Comparison of ENCODE assay signal across 10 cellular contexts in the genomic region with DNA sequence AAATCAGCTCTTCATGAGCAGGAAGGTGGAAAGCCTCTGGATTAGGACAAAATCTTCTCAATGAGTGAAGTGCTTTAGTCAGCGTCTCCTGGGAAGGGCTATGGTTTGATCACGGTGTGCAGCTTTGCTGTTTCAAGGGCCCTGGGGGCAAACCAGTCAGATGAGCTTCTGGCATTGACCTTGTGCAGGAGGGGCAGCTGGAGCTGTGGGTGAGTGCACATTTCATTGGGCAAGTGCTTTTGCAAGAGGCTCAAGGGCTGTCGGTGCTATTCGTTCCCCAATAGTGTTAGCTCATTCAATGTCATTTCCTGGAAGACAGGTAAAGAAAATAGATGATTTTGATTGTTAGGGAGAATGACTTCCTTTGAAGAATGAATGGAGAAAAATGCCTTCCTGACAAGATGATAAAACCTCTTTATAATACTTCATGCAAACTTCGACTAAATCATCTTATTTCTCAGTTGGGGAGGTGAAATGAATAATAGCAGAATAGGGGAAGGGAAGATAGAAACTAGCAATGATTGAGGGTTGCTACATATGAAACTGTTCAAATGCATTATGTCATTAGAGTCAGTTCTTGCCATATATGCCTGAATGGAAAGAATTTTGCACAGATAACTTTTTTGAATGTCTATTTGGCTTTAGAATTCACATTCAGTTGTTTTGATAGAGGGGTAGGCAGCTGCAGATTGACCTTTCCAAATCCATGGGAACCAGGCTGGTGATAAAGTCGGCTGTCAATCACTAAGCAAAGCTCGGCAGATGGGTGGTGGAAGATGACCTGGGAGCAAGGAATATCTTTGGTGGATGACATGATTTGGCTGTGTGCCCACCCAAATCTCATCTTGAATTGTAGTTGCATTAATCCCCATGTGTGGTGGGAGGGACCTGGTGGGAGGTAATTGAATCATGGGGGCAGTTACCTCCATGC. TPM values are rescaled to one million over a fixed set of nuclear protein-coding genes. Genes with fewer than 3 reads are reported as not detected.
DNase-seq lines count a peak whose midpoint lies in the region; ATAC-seq and TF ChIP-seq lines count a peak whose summit lies in the region.
"Had no signal": no experiment of that assay in that cellular context is flagged by ENCODE, and none has a peak within 500 bp of the region (broad histone marks: within the 10 kb centered on the region; RNA-seq: fewer than 3 reads in every experiment).

No MANE protein-coding gene starts in this region.

- TF ChIP-seq CTCF in activated B cell treated with CpG ODN at 0.5 μM for 24 hours (IDR thresholded peaks at IDR 0.05): no peak

- no peaks in the 10 kb centered on the region for H3K79me2 ChIP-seq in Karpas-422 (ENCODE audit: low read length)

- H3K4me2 ChIP-seq in Karpas-422 (ENCODE audit: low read depth, low read length, poor library complexity, severe bottlenecking): peak overlapping the region; percentile 88

- H3K36me3 ChIP-seq in Karpas-422 (ENCODE audit: insufficient read depth, low read length): no peaks in the 10 kb centered on the region
- H3K36me3 ChIP-seq: brain microvascular endothelial cell had no signal

- H3K9ac ChIP-seq in Karpas-422 (ENCODE audit: low read length): peak overlapping the region; percentile 60

- H3K27me3 Mint-ChIP-seq in activated CD8-positive, alpha-beta memory T cell treated with anti-CD3 and anti-CD28 coated beads, Interleukin-2, amount 10 ng/mL, durations not matched to agents 7 days and 5 days: peaks cover 14% of the 10 kb centered on the region
- peaks cover 6% of the 10 kb centered on the region for H3K27me3 Mint-ChIP-seq in activated B cell treated with CpG ODN at 0.5 μM for 24 hours
- peaks cover 19 to 25% of the 10 kb centered on the region in 2 donors for H3K27me3 Mint-ChIP-seq in stimulated activated naive B cell treated with anti-CD40 and anti-IgM and Interleukin-4, amounts not matched to agents 10 μg/mL and 1 μg/mL and 100 μg/mL, for 72 hours

- no peaks in the 10 kb centered on the region for H3K9me2 ChIP-seq in Karpas-422 (replicated peaks; ENCODE audit: insufficient read depth, low read length)

- H3K9me3 ChIP-seq in Karpas-422 (ENCODE audit: low read length): no peaks in the 10 kb centered on the region

- H3K27me3 ChIP-seq in Karpas-422 (ENCODE audit: low read length): no peaks in the 10 kb centered on the region
- H3K27me3 ChIP-seq: brain microvascular endothelial cell had no signal

- no peak overlapping the region for H2AFZ ChIP-seq in Karpas-422 (ENCODE audit: low read length)

- H3K36me3 Mint-ChIP-seq in activated CD8-positive, alpha-beta memory T cell treated with anti-CD3 and anti-CD28 coated beads, Interleukin-2, amount 10 ng/mL, durations not matched to agents 7 days and 5 days: peaks cover 29% of the 10 kb centered on the region
- no peaks in the 10 kb centered on the region for H3K36me3 Mint-ChIP-seq in activated B cell treated with CpG ODN at 0.5 μM for 24 hours (ENCODE audit: low read depth)
- peaks cover 4 to 15% of the 10 kb centered on the region in 2 donors for H3K36me3 Mint-ChIP-seq in stimulated activated naive B cell treated with anti-CD40 and anti-IgM and Interleukin-4, amounts not matched to agents 10 μg/mL and 1 μg/mL and 100 μg/mL, for 72 hours

- peaks cover 45% of the 10 kb centered on the region for H3K4me1 ChIP-seq in Karpas-422 (ENCODE audit: low read length)

- H3K27ac ChIP-seq in Karpas-422 (ENCODE audit: low read length): peak overlapping the region; percentile 97
- H3K27ac ChIP-seq: brain microvascular endothelial cell had no signal

- H3K4me3 ChIP-seq in Karpas-422 (ENCODE audit: low read length): peak overlapping the region; percentile 62
- H3K4me3 ChIP-seq: skin epidermis had no signal

- peak; percentile 49 for DNase-seq in activated CD8-positive, alpha-beta memory T cell treated with anti-CD3 and anti-CD28 coated beads, Interleukin-2, amount 10 ng/mL, durations not matched to agents 7 days and 5 days
- no peak for DNase-seq in activated CD8-positive, alpha-beta memory T cell treated with anti-CD3 and anti-CD28 coated beads for 24 hours
- DNase-seq in Karpas-422 (peak; percentile 94), activated B cell treated with CpG ODN at 0.5 μM for 24 hours (no peak), NCI-H2196 (lab: John Stamatoyannopoulos, UW; ENCODE audit: unreplicated experiment) (no peak)
- DNase-seq in stimulated activated naive B cell treated with anti-CD40 and anti-IgM and Interleukin-4, amounts not matched to agents 10 μg/mL and 1 μg/mL and 100 μg/mL, for 72 hours: no peak
- DNase-seq: brain microvascular endothelial cell had no signal

- peak overlapping the region; percentile 93 for H3K27ac Mint-ChIP-seq in activated CD8-positive, alpha-beta memory T cell treated with anti-CD3 and anti-CD28 coated beads, Interleukin-2, amount 10 ng/mL, durations not matched to agents 7 days and 5 days
- H3K27ac Mint-ChIP-seq in activated B cell treated with CpG ODN at 0.5 μM for 24 hours: peak overlapping the region; percentile 78
- peak overlapping the region; percentile 26 for H3K27ac Mint-ChIP-seq in stimulated activated naive B cell treated with anti-CD40 and anti-IgM and Interleukin-4, amounts not matched to agents 10 μg/mL and 1 μg/mL and 100 μg/mL, for 72 hours

- peaks cover 19% of the 10 kb centered on the region for H3K9me3 Mint-ChIP-seq in activated CD8-positive, alpha-beta memory T cell treated with anti-CD3 and anti-CD28 coated beads, Interleukin-2, amount 10 ng/mL, durations not matched to agents 7 days and 5 days (ENCODE audit: low read depth)
- H3K9me3 Mint-ChIP-seq in activated B cell treated with CpG ODN at 0.5 μM for 24 hours: peaks cover 12% of the 10 kb centered on the region
- peaks cover 2 to 11% of the 10 kb centered on the region in 2 donors for H3K9me3 Mint-ChIP-seq in stimulated activated naive B cell treated with anti-CD40 and anti-IgM and Interleukin-4, amounts not matched to agents 10 μg/mL and 1 μg/mL and 100 μg/mL, for 72 hours

- intact Hi-C loops in activated B cell treated with CpG ODN at 0.5 μM for 24 hours (cut with micrococcal nuclease): loop anchor here (5.0 kb wide), 4 partner anchors 79 to 971 kb away; a partner anchor contains a TSS

- ATAC-seq in activated CD8-positive, alpha-beta memory T cell treated with anti-CD3 and anti-CD28 coated beads, Interleukin-2, amount 10 ng/mL, durations not matched to agents 7 days and 5 days: no peak
- peak; percentile 19 for ATAC-seq in activated B cell treated with CpG ODN at 0.5 μM for 24 hours (ENCODE audit: low read depth)
- ATAC-seq in stimulated activated naive B cell treated with anti-CD40 and anti-IgM and Interleukin-4, amounts not matched to agents 10 μg/mL and 1 μg/mL and 100 μg/mL, for 72 hours (replicated peaks): peak; percentile 26 to 43
- no peak for ATAC-seq in HG03520 (IDR thresholded peaks at IDR 0.05; ENCODE audit: unreplicated experiment)
- no peak for ATAC-seq in HG03135 (IDR thresholded peaks at IDR 0.05; ENCODE audit: unreplicated experiment)

- H4K20me1 ChIP-seq in Karpas-422 (ENCODE audit: insufficient read depth, low read depth, low read length): no peaks in the 10 kb centered on the region

- no peak overlapping the region for H3K4me3 Mint-ChIP-seq in activated CD8-positive, alpha-beta memory T cell treated with anti-CD3 and anti-CD28 coated beads, Interleukin-2, amount 10 ng/mL, durations not matched to agents 7 days and 5 days
- peak overlapping the region; percentile 68 for H3K4me3 Mint-ChIP-seq in activated B cell treated with CpG ODN at 0.5 μM for 24 hours
- H3K4me3 Mint-ChIP-seq in stimulated activated naive B cell treated with anti-CD40 and anti-IgM and Interleukin-4, amounts not matched to agents 10 μg/mL and 1 μg/mL and 100 μg/mL, for 72 hours: peak overlapping the region in 1 of 2 donors; percentile 7

- POLR2A ChIA-PET in activated B cell treated with CpG ODN at 0.5 μM for 24 hours (lab: Charles Lee): interaction anchor here (1.8 to 2.1 kb wide), 2 partner anchors 12 to 276 kb away, joined by 6 read pairs; a partner anchor contains a TSS

- CTCF ChIA-PET in activated CD8-positive, alpha-beta memory T cell treated with anti-CD3 and anti-CD28 coated beads, Interleukin-2, amount 10 ng/mL, durations not matched to agents 7 days and 5 days (lab: Charles Lee): interaction anchor here (1.0 to 1.5 kb wide), 3 partner anchors 9 to 13 kb away, joined by 4 to 5 read pairs (median 4); a partner anchor contains a TSS
- CTCF ChIA-PET in activated B cell treated with CpG ODN at 0.5 μM for 24 hours (lab: Charles Lee): no interaction called here

- peaks cover 47% of the 10 kb centered on the region for H3K4me1 Mint-ChIP-seq in activated CD8-positive, alpha-beta memory T cell treated with anti-CD3 and anti-CD28 coated beads, Interleukin-2, amount 10 ng/mL, durations not matched to agents 7 days and 5 days
- peaks cover 63% of the 10 kb centered on the region for H3K4me1 Mint-ChIP-seq in activated B cell treated with CpG ODN at 0.5 μM for 24 hours
- H3K4me1 Mint-ChIP-seq in stimulated activated naive B cell treated with anti-CD40 and anti-IgM and Interleukin-4, amounts not matched to agents 10 μg/mL and 1 μg/mL and 100 μg/mL, for 72 hours: peaks cover 44 to 52% of the 10 kb centered on the region in 2 donors

RNA-seq across cellular contexts. Expression of a gene that starts 12.9 kb away (rescaled TPM):
- total RNA-seq in activated CD8-positive, alpha-beta memory T cell treated with anti-CD3 and anti-CD28 coated beads, Interleukin-2, amount 10 ng/mL, durations not matched to agents 7 days and 5 days: 10 to 100 TPM in 1 of 2 experiments, 1 to 10 TPM in 1; 4.4 to 14.4 TPM
- 4.3 and 6.4 TPM in 2 replicates for total RNA-seq in Karpas-422 (2014; rRNA removed; shearing (Covaris generic); ENCODE audit: low replicate concordance)
- 2.4 TPM in 2 replicates for total RNA-seq in activated B cell treated with CpG ODN at 0.5 μM for 24 hours

Comparison
In these comparisons a context has a peak if more than half of its experiments do, and no peak if none do; other contexts are left out.
1. DNase-seq: peak in activated CD8-positive, alpha-beta memory T cell treated with anti-CD3 and anti-CD28 coated beads, Interleukin-2, amount 10 ng/mL, durations not matched to agents 7 days and 5 days (single experiment) and Karpas-422 (single experiment); none in activated CD8-positive, alpha-beta memory T cell treated with anti-CD3 and anti-CD28 coated beads for 24 hours (single experiment), activated B cell treated with CpG ODN at 0.5 μM for 24 hours (single experiment), stimulated activated naive B cell treated with anti-CD40 and anti-IgM and Interleukin-4, amounts not matched to agents 10 μg/mL and 1 μg/mL and 100 μg/mL, for 72 hours (single experiment) and NCI-H2196 (single experiment).
2. ATAC-seq: peak in activated B cell treated with CpG ODN at 0.5 μM for 24 hours (single experiment) and stimulated activated naive B cell treated with anti-CD40 and anti-IgM and Interleukin-4, amounts not matched to agents 10 μg/mL and 1 μg/mL and 100 μg/mL, for 72 hours (2 of 2); none in activated CD8-positive, alpha-beta memory T cell treated with anti-CD3 and anti-CD28 coated beads, Interleukin-2, amount 10 ng/mL, durations not matched to agents 7 days and 5 days (single experiment), HG03520 (single experiment) and HG03135 (single experiment).
3. H3K27ac Mint-ChIP-seq: peak in every context shown above with its lines; median percentile 93 in activated CD8-positive, alpha-beta memory T cell treated with anti-CD3 and anti-CD28 coated beads, Interleukin-2, amount 10 ng/mL, durations not matched to agents 7 days and 5 days; 78 in activated B cell treated with CpG ODN at 0.5 μM for 24 hours; 26 in stimulated activated naive B cell treated with anti-CD40 and anti-IgM and Interleukin-4, amounts not matched to agents 10 μg/mL and 1 μg/mL and 100 μg/mL, for 72 hours.